2 cellular contexts compared by ENCODE assay signal in the genomic region with DNA sequence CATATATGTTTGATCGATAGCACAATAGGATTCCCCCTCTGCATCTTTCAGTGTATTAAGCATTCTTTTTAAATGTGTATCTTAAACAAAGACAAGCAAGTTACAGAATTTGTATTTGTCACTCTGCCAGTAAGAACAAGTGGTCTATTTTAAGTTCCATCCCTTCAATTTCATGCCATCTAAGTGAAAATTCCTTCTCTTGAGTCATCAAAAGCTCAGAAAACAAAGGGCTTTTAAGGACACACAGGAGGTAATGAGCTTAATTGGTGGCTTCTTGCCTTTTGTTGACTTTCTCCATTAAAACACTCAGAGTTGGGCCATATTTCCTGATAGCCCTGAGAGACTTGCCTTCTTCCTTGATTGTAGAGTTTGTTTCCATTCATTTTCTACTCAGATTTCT.
A peak's percentile ranks its signal among the peaks of the same experiment; 100 is the strongest.
TF ChIP-seq lines count a peak whose summit lies in the region.

No MANE protein-coding gene starts in this region.

TF ChIP-seq in GM23338, 12 proteins besides CTCF, POLR2A, EP300 and RAD21 (continued from another document):
- TF ChIP-seq, protein P1, sequence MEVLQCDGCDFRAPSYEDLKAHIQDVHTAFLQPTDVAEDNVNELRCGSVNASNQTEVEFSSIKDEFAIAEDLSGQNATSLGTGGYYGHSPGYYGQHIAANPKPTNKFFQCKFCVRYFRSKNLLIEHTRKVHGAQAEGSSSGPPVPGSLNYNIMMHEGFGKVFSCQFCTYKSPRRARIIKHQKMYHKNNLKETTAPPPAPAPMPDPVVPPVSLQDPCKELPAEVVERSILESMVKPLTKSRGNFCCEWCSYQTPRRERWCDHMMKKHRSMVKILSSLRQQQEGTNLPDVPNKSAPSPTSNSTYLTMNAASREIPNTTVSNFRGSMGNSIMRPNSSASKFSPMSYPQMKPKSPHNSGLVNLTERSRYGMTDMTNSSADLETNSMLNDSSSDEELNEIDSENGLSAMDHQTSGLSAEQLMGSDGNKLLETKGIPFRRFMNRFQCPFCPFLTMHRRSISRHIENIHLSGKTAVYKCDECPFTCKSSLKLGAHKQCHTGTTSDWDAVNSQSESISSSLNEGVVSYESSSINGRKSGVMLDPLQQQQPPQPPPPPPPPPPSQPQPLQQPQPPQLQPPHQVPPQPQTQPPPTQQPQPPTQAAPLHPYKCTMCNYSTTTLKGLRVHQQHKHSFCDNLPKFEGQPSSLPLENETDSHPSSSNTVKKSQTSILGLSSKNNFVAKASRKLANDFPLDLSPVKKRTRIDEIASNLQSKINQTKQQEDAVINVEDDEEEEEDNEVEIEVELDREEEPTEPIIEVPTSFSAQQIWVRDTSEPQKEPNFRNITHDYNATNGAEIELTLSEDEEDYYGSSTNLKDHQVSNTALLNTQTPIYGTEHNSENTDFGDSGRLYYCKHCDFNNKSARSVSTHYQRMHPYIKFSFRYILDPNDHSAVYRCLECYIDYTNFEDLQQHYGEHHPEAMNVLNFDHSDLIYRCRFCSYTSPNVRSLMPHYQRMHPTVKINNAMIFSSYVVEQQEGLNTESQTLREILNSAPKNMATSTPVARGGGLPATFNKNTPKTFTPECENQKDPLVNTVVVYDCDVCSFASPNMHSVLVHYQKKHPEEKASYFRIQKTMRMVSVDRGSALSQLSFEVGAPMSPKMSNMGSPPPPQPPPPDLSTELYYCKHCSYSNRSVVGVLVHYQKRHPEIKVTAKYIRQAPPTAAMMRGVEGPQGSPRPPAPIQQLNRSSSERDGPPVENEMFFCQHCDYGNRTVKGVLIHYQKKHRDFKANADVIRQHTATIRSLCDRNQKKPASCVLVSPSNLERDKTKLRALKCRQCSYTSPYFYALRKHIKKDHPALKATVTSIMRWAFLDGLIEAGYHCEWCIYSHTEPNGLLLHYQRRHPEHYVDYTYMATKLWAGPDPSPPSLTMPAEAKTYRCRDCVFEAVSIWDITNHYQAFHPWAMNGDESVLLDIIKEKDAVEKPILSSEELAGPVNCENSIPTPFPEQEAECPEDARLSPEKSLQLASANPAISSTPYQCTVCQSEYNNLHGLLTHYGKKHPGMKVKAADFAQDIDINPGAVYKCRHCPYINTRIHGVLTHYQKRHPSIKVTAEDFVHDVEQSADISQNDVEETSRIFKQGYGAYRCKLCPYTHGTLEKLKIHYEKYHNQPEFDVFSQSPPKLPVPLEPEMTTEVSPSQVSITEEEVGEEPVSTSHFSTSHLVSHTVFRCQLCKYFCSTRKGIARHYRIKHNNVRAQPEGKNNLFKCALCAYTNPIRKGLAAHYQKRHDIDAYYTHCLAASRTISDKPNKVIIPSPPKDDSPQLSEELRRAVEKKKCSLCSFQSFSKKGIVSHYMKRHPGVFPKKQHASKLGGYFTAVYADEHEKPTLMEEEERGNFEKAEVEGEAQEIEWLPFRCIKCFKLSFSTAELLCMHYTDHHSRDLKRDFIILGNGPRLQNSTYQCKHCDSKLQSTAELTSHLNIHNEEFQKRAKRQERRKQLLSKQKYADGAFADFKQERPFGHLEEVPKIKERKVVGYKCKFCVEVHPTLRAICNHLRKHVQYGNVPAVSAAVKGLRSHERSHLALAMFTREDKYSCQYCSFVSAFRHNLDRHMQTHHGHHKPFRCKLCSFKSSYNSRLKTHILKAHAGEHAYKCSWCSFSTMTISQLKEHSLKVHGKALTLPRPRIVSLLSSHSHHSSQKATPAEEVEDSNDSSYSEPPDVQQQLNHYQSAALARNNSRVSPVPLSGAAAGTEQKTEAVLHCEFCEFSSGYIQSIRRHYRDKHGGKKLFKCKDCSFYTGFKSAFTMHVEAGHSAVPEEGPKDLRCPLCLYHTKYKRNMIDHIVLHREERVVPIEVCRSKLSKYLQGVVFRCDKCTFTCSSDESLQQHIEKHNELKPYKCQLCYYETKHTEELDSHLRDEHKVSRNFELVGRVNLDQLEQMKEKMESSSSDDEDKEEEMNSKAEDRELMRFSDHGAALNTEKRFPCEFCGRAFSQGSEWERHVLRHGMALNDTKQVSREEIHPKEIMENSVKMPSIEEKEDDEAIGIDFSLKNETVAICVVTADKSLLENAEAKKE (CRISPR knock-in tag; IDR thresholded peaks at IDR 0.05): no peak
- TF ChIP-seq EZH2 (IDR thresholded peaks at IDR 0.05; ENCODE audit: low read depth, unreplicated experiment): no peak
- TF ChIP-seq, protein P2, sequence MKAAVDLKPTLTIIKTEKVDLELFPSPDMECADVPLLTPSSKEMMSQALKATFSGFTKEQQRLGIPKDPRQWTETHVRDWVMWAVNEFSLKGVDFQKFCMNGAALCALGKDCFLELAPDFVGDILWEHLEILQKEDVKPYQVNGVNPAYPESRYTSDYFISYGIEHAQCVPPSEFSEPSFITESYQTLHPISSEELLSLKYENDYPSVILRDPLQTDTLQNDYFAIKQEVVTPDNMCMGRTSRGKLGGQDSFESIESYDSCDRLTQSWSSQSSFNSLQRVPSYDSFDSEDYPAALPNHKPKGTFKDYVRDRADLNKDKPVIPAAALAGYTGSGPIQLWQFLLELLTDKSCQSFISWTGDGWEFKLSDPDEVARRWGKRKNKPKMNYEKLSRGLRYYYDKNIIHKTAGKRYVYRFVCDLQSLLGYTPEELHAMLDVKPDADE (IDR thresholded peaks at IDR 0.05): no peak
- TF ChIP-seq NANOG (IDR thresholded peaks at IDR 0.05; ENCODE audit: borderline replicate concordance): no peak
- TF ChIP-seq JUNB (IDR thresholded peaks at IDR 0.05; ENCODE audit: unreplicated experiment): no peak
- no peak for TF ChIP-seq CREB1 (CRISPR knock-in tag; IDR thresholded peaks at IDR 0.05; ENCODE audit: low read depth)
- TF ChIP-seq, protein P3, sequence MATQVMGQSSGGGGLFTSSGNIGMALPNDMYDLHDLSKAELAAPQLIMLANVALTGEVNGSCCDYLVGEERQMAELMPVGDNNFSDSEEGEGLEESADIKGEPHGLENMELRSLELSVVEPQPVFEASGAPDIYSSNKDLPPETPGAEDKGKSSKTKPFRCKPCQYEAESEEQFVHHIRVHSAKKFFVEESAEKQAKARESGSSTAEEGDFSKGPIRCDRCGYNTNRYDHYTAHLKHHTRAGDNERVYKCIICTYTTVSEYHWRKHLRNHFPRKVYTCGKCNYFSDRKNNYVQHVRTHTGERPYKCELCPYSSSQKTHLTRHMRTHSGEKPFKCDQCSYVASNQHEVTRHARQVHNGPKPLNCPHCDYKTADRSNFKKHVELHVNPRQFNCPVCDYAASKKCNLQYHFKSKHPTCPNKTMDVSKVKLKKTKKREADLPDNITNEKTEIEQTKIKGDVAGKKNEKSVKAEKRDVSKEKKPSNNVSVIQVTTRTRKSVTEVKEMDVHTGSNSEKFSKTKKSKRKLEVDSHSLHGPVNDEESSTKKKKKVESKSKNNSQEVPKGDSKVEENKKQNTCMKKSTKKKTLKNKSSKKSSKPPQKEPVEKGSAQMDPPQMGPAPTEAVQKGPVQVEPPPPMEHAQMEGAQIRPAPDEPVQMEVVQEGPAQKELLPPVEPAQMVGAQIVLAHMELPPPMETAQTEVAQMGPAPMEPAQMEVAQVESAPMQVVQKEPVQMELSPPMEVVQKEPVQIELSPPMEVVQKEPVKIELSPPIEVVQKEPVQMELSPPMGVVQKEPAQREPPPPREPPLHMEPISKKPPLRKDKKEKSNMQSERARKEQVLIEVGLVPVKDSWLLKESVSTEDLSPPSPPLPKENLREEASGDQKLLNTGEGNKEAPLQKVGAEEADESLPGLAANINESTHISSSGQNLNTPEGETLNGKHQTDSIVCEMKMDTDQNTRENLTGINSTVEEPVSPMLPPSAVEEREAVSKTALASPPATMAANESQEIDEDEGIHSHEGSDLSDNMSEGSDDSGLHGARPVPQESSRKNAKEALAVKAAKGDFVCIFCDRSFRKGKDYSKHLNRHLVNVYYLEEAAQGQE (IDR thresholded peaks at IDR 0.05; ENCODE audit: unreplicated experiment): no peak
- TF ChIP-seq POLR2AphosphoS5 (IDR thresholded peaks at IDR 0.05; ENCODE audit: low read depth): no peak

TF ChIP-seq in SK-N-SH, 30 proteins besides CTCF, POLR2A, EP300 and RAD21 (continued from another document):
- TF ChIP-seq, protein P3 (IDR thresholded peaks at IDR 0.05; ENCODE audit: low read depth, low read length): no peak
- peak; percentile 36; the same call in 1 of the 2 replicates for TF ChIP-seq FOSL2 (IDR thresholded peaks at IDR 0.05; ENCODE audit: borderline replicate concordance, low read depth)
- TF ChIP-seq POLR2AphosphoS5 (IDR thresholded peaks at IDR 0.05; ENCODE audit: low read depth, low read length): no peak
